ENCODE assay signal across 15 cellular contexts in genomic region chr5:20683241-20683940, GRCh38.
DNase-seq lines count a peak whose midpoint lies in the region; ATAC-seq, FAIRE-seq and TF ChIP-seq lines count a peak whose summit lies in the region.
"Had no signal": no experiment of that assay in that cellular context is flagged by ENCODE, and none has a peak within 500 bp of the region (broad histone marks: within the 10 kb centered on the region; RNA-seq: fewer than 3 reads in every experiment).

No MANE protein-coding gene starts in this region.

- H3K4me1 ChIP-seq in neural progenitor cell (no peaks in the 10 kb centered on the region), mucosa of descending colon (ENCODE audit: low read depth) (no peaks in the 10 kb centered on the region)

- no peaks in the 10 kb centered on the region for H3K27me3 Mint-ChIP-seq in neural progenitor cell (ENCODE audit: insufficient read depth, low read depth)
- peaks cover 12% of the 10 kb centered on the region for H3K27me3 Mint-ChIP-seq in chondrocyte (ENCODE audit: low read depth)
- H3K27me3 Mint-ChIP-seq: CD4-positive, CD25-positive, alpha-beta regulatory T cell had no signal

- ATAC-seq in mucosa of descending colon = no peak

- H3K36me3 Mint-ChIP-seq in neural progenitor cell = no peaks in the 10 kb centered on the region
- H3K36me3 Mint-ChIP-seq in chondrocyte (ENCODE audit: low read depth) = no peaks in the 10 kb centered on the region
- H3K36me3 Mint-ChIP-seq: CD4-positive, CD25-positive, alpha-beta regulatory T cell had no signal

- H4K20me1 ChIP-seq in neural progenitor cell (ENCODE audit: low read depth) = no peaks in the 10 kb centered on the region
- H4K20me1 ChIP-seq: BLaER1 treated with 17β-estradiol and CSF1 and Interleukin-3, amounts not matched to agents 10 nM and 100 nM had no signal

- H3K9me3 ChIP-seq in neural progenitor cell (ENCODE audit: low read depth) (no peaks in the 10 kb centered on the region), mucosa of descending colon (peaks cover 26% of the 10 kb centered on the region)
- H3K9me3 ChIP-seq: BLaER1 treated with 17β-estradiol and CSF1 and Interleukin-3, amounts not matched to agents 10 nM and 100 nM had no signal

- H3K4me3 Mint-ChIP-seq in neural progenitor cell = no peak overlapping the region
- no peak overlapping the region for H3K4me3 Mint-ChIP-seq in chondrocyte (ENCODE audit: unreplicated experiment)

- no peaks in the 10 kb centered on the region for H3K79me2 ChIP-seq in neural progenitor cell (ENCODE audit: low read depth)

- no peak overlapping the region for H3K4me3 ChIP-seq in bronchial epithelial cell (ENCODE audit: low read depth, low read length)
- no peak overlapping the region for H3K4me3 ChIP-seq in neural progenitor cell
- H3K4me3 ChIP-seq in mucosa of descending colon = no peak overlapping the region
- H3K4me3 ChIP-seq: BLaER1 treated with 17β-estradiol and CSF1 and Interleukin-3, amounts not matched to agents 10 nM and 100 nM had no signal

- no peak overlapping the region for H3K4me2 ChIP-seq in neural progenitor cell
- H3K4me2 ChIP-seq: BLaER1 treated with 17β-estradiol and CSF1 and Interleukin-3, amounts not matched to agents 10 nM and 100 nM had no signal

- no peak overlapping the region for H2AFZ ChIP-seq in neural progenitor cell (replicated peaks)

- no peak overlapping the region for H3K9ac ChIP-seq in neural progenitor cell
- H3K9ac ChIP-seq: BLaER1 treated with 17β-estradiol and CSF1 and Interleukin-3, amounts not matched to agents 10 nM and 100 nM had no signal

- DNase-seq in NCI-H226 (peak; percentile 65), SK-MEL-5 (ENCODE audit: low read depth, low spot score) (peak; percentile 43), bronchial epithelial cell (ENCODE audit: low read depth) (peak; percentile 37), neural progenitor cell (ENCODE audit: low spot score) (no peak), activated T-cell treated with anti-CD3 and anti-CD28 coated beads for 4 hours (no peak), mucosa of descending colon (no peak), RPMI8226 (no peak), chondrocyte (ENCODE audit: low spot score) (no peak)
- DNase-seq: ACHN; CD4-positive, CD25-positive, alpha-beta regulatory T cell; DMS53; GF-D8 had no signal

- no peak for FAIRE-seq in bronchial epithelial cell (lab: Jason Lieb, UNC)
- FAIRE-seq: GM19239 had no signal

- in situ Hi-C loops in SK-MEL-5 (cut with HindIII; ENCODE audit: low pct_unique_long_range_greater_than_20kb, low sequenced_read_pairs) = no loop called here

- no peak overlapping the region for H3K27ac ChIP-seq in neural progenitor cell
- H3K27ac ChIP-seq: BLaER1 treated with 17β-estradiol and CSF1 and Interleukin-3, amounts not matched to agents 10 nM and 100 nM; HL-60 had no signal

- no peaks in the 10 kb centered on the region for H3K36me3 ChIP-seq in bronchial epithelial cell (ENCODE audit: control insufficient read depth, insufficient read depth, low read length)
- no peaks in the 10 kb centered on the region for H3K36me3 ChIP-seq in neural progenitor cell
- no peaks in the 10 kb centered on the region for H3K36me3 ChIP-seq in mucosa of descending colon (ENCODE audit: low read depth)
- H3K36me3 ChIP-seq: BLaER1 treated with 17β-estradiol and CSF1 and Interleukin-3, amounts not matched to agents 10 nM and 100 nM had no signal

- H3K9me3 Mint-ChIP-seq in neural progenitor cell (no peaks in the 10 kb centered on the region), chondrocyte (ENCODE audit: low read depth) (peaks cover 3% of the 10 kb centered on the region)

- peak overlapping the region; percentile 1 for H3K27ac Mint-ChIP-seq in neural progenitor cell
- H3K27ac Mint-ChIP-seq in chondrocyte (ENCODE audit: unreplicated experiment) = no peak overlapping the region
- H3K27ac Mint-ChIP-seq: CD4-positive, CD25-positive, alpha-beta regulatory T cell had no signal

- no peaks in the 10 kb centered on the region for H3F3A ChIP-seq in neural progenitor cell (ENCODE audit: low read depth)

- intact Hi-C loops in mucosa of descending colon (cut with DNase I, micrococcal nuclease) = no loop called here

- no peaks in the 10 kb centered on the region for H3K27me3 ChIP-seq in bronchial epithelial cell (ENCODE audit: control insufficient read depth, insufficient read depth, low read length)
- no peaks in the 10 kb centered on the region for H3K27me3 ChIP-seq in neural progenitor cell
- H3K27me3 ChIP-seq: BLaER1 treated with 17β-estradiol and CSF1 and Interleukin-3, amounts not matched to agents 10 nM and 100 nM had no signal

- H3K4me1 Mint-ChIP-seq in neural progenitor cell (peaks cover 8% of the 10 kb centered on the region), chondrocyte (ENCODE audit: low read depth) (peaks cover 10% of the 10 kb centered on the region)
- H3K4me1 Mint-ChIP-seq: CD4-positive, CD25-positive, alpha-beta regulatory T cell had no signal

- TF ChIP-seq CTCF in bronchial epithelial cell (IDR thresholded peaks at IDR 0.05; ENCODE audit: insufficient read depth, low read length, severe bottlenecking) (no peak), neural progenitor cell (IDR thresholded peaks at IDR 0.05) (no peak), mucosa of descending colon (IDR thresholded peaks at IDR 0.05) (no peak), chondrocyte (IDR thresholded peaks at IDR 0.05) (no peak)

Comparison
In these comparisons a context has a peak if more than half of its experiments do, and no peak if none do; other contexts are left out.
1. DNase-seq: peak in NCI-H226 (single experiment), SK-MEL-5 (single experiment) and bronchial epithelial cell (single experiment); none in neural progenitor cell (single experiment), activated T-cell treated with anti-CD3 and anti-CD28 coated beads for 4 hours (single experiment), mucosa of descending colon (0 of 3), RPMI8226 (single experiment) and chondrocyte (single experiment).